23 cellular contexts compared by ENCODE assay signal in genomic region chr10:21479553-21480315, GRCh38.
"Had no signal": no experiment of that assay in that cellular context is flagged by ENCODE, and none has a peak within 500 bp of the region (broad histone marks: within the 10 kb centered on the region; RNA-seq: fewer than 3 reads in every experiment).

No MANE protein-coding gene starts in this region.

- H3K27ac ChIP-seq: foreskin keratinocyte, neutrophil, ovary, prostate gland, thyroid gland, upper lobe of right lung, WERI-Rb-1 had no signal

- H3K36me3 Mint-ChIP-seq: activated naive CD4-positive, alpha-beta T cell treated with anti-CD3 and anti-CD28 coated beads, Interleukin-2, amount 50 U/mL, for 24 hours; brain had no signal

- H3K36me3 ChIP-seq: neutrophil, ovary, prostate gland, thyroid gland, upper lobe of right lung, WERI-Rb-1 had no signal

- H3K9me3 ChIP-seq: neutrophil, ovary, prostate gland, thyroid gland, upper lobe of right lung had no signal

- H3K4me3 ChIP-seq: ovary, prostate gland, thyroid gland, upper lobe of right lung had no signal

- ATAC-seq: foreskin keratinocyte; naive thymus-derived CD4-positive, alpha-beta T cell; right cardiac atrium; upper lobe of right lung had no signal

- H3K27me3 Mint-ChIP-seq: activated naive CD4-positive, alpha-beta T cell treated with anti-CD3 and anti-CD28 coated beads, Interleukin-2, amount 50 U/mL, for 24 hours; dendritic cell treated with granulocyte-macrophage colony-stimulating factor and Interleukin-4, amounts not matched to agents 40 ng/mL and 50 ng/mL, for 4 days; stimulated activated naive CD8-positive, alpha-beta T cell treated with anti-CD3 and anti-CD28 coated beads, Interleukin-15, Interleukin-2, amounts not matched to agents 100 ng/mL and 50 ng/mL, for 24 hours had no signal

- DNase-seq: activated gamma-delta T cell treated with Interleukin-2 at 50 U/mL for 16 hours; activated T-cell treated with anti-CD3 and anti-CD28 coated beads, Interleukin-2, amount 50 U/mL, for 1 hour; aorta; effector CD4-positive, alpha-beta T cell; erythroblast; foreskin keratinocyte; naive thymus-derived CD4-positive, alpha-beta T cell; ovary; right cardiac atrium; stimulated activated CD4-positive, alpha-beta T cell treated with anti-CD3 and anti-CD28 coated beads, Interleukin-12 subunit alpha, Interleukin-12 subunit beta, amount 100 ng/mL, for 4 hours; stimulated activated CD4-positive, alpha-beta T cell treated with anti-CD3 and anti-CD28 coated beads, Interleukin-1b, Interleukin-23, amount 100 ng/mL, for 48 hours; substantia nigra; thyroid gland; upper lobe of right lung; WERI-Rb-1 had no signal

- H3K9me3 Mint-ChIP-seq: activated naive CD4-positive, alpha-beta T cell treated with anti-CD3 and anti-CD28 coated beads, Interleukin-2, amount 50 U/mL, for 24 hours; dendritic cell treated with granulocyte-macrophage colony-stimulating factor and Interleukin-4, amounts not matched to agents 40 ng/mL and 50 ng/mL, for 4 days; stimulated activated naive CD8-positive, alpha-beta T cell treated with anti-CD3 and anti-CD28 coated beads, Interleukin-15, Interleukin-2, amounts not matched to agents 100 ng/mL and 50 ng/mL, for 24 hours had no signal

- H3K27me3 ChIP-seq: foreskin keratinocyte, neutrophil, ovary, thyroid gland, upper lobe of right lung had no signal

- H3K4me1 ChIP-seq: foreskin keratinocyte, prostate gland, thyroid gland, upper lobe of right lung had no signal

- H3K4me3 Mint-ChIP-seq: activated naive CD4-positive, alpha-beta T cell treated with anti-CD3 and anti-CD28 coated beads, Interleukin-2, amount 50 U/mL, for 24 hours; brain; dendritic cell treated with granulocyte-macrophage colony-stimulating factor and Interleukin-4, amounts not matched to agents 40 ng/mL and 50 ng/mL, for 4 days; naive thymus-derived CD4-positive, alpha-beta T cell; stimulated activated naive CD8-positive, alpha-beta T cell treated with anti-CD3 and anti-CD28 coated beads, Interleukin-15, Interleukin-2, amounts not matched to agents 100 ng/mL and 50 ng/mL, for 24 hours had no signal

- H3K4me1 Mint-ChIP-seq: activated naive CD4-positive, alpha-beta T cell treated with anti-CD3 and anti-CD28 coated beads, Interleukin-2, amount 50 U/mL, for 24 hours; brain; naive thymus-derived CD4-positive, alpha-beta T cell had no signal

- H3K27ac Mint-ChIP-seq: activated naive CD4-positive, alpha-beta T cell treated with anti-CD3 and anti-CD28 coated beads, Interleukin-2, amount 50 U/mL, for 24 hours; dendritic cell treated with granulocyte-macrophage colony-stimulating factor and Interleukin-4, amounts not matched to agents 40 ng/mL and 50 ng/mL, for 4 days; stimulated activated naive CD8-positive, alpha-beta T cell treated with anti-CD3 and anti-CD28 coated beads, Interleukin-15, Interleukin-2, amounts not matched to agents 100 ng/mL and 50 ng/mL, for 24 hours had no signal

- FAIRE-seq: endometrium, TTC549 had no signal
